In the genomic region with DNA sequence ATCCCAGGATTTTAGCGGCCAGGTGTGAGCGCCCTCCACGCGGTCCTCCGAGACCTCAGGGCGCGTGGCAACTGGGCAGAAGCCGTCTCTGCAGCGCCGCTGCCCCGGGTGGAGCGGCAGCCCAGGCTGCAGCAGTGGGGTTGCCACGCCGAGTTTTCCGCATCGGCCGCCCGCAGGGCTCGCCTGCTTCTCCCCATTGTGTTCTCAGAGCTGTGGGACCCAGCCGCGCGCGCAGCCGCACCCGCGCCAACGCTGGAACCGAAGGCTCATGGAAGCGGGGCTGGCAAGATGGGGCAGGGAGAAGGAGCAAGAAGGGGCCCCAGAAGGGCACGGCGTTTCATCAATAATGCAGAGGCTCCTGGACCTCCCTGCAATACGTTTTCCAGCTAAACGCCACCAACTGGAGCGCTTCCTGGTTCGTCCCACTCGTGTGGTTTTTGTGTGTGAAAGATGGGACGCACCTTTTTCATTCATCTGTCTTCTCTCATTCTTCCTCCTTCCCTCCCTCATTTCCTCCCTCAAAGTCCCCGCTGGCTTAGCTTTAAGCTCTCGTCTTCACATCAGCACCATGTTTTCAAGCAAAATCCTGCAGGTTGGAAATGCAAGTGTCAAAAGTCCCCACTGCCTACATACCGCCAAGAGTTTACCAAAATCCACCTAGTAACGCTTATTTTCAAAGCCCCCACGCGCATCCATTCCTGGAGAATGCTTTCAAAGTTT, we compare ENCODE assay signal across 1 cellular context.
TF ChIP-seq lines count a peak whose summit lies in the region.

No MANE protein-coding gene starts in this region.

TF ChIP-seq in endothelial cell of umbilical vein, 7 proteins besides CTCF, POLR2A, EP300 and RAD21:
- no peak for TF ChIP-seq JUN (IDR thresholded peaks at IDR 0.05; ENCODE audit: borderline replicate concordance, insufficient read depth, insufficient read length, low read depth)
- TF ChIP-seq, protein P1, sequence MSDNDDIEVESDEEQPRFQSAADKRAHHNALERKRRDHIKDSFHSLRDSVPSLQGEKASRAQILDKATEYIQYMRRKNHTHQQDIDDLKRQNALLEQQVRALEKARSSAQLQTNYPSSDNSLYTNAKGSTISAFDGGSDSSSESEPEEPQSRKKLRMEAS (IDR thresholded peaks at IDR 0.05; ENCODE audit: insufficient read depth, insufficient read length), result no peak
- no peak for TF ChIP-seq FOS (IDR thresholded peaks at IDR 0.05; ENCODE audit: borderline replicate concordance, insufficient read depth, low read length)
- TF ChIP-seq EZH2 (IDR thresholded peaks at IDR 0.05; ENCODE audit: borderline replicate concordance, low read depth, low read length, severe bottlenecking), result no peak
- no peak for TF ChIP-seq POLR2AphosphoS5 (IDR thresholded peaks at IDR 0.05; ENCODE audit: insufficient read depth, low read depth, low read length)
- no peak for TF ChIP-seq GATA2 (IDR thresholded peaks at IDR 0.05; ENCODE audit: insufficient read depth, insufficient read length, low read depth, low read length)
- no peak for TF ChIP-seq MYC (IDR thresholded peaks at IDR 0.05; ENCODE audit: low read depth, low read length)
TF ChIP-seq in endothelial cell of umbilical vein: peak in this region for 0.
